ENCODE assay signal across 1 cellular context in genomic region chr2:28982381-28982950, GRCh38.
TF ChIP-seq lines count a peak whose summit lies in the region.

No MANE protein-coding gene starts in this region.

TF ChIP-seq in A549, 52 proteins besides CTCF, POLR2A, EP300 and RAD21 (continued from another document):
- no peak for TF ChIP-seq SREBF2 (IDR thresholded peaks at IDR 0.05)
TF ChIP-seq in A549: peak in this region for 0.
